15 cellular contexts compared by ENCODE assay signal in genomic region chr6:123953920-123954319, GRCh38.
DNase-seq lines count a peak whose midpoint lies in the region; ATAC-seq and TF ChIP-seq lines count a peak whose summit lies in the region.
"Had no signal": no experiment of that assay in that cellular context is flagged by ENCODE, and none has a peak within 500 bp of the region (broad histone marks: within the 10 kb centered on the region; RNA-seq: fewer than 3 reads in every experiment).

No MANE protein-coding gene starts in this region.

- DNase-seq in heart left ventricle: peak in 1 of 5 donors; percentile 32
- no peak for DNase-seq in right atrium auricular region (ENCODE audit: low spot score)
- DNase-seq in NCI-H774 (lab: John Stamatoyannopoulos, UW): peak; percentile 45
- peak; percentile 81 for DNase-seq in islet precursor cell
- no peak for DNase-seq in smooth muscle cell (lab: John Stamatoyannopoulos, UW; ENCODE audit: unreplicated experiment)
- DNase-seq in AG20443 (ENCODE audit: low spot score): no peak
- DNase-seq: DMS 273 treated with DMSO at 0.1 percent for 48 hours, EL, HCEC 1CT, KBM-7, NCI-H1092 treated with DMSO at 0.1 percent for 48 hours, NCI-H187, NCI-H2171 treated with DMSO at 0.1 percent for 48 hours had no signal

- no peak overlapping the region for H3K27ac ChIP-seq in heart left ventricle
- H3K27ac ChIP-seq in right atrium auricular region: no peak overlapping the region
- H3K27ac ChIP-seq in smooth muscle cell (ENCODE audit: low read depth): no peak overlapping the region
- H3K27ac ChIP-seq: BLaER1 had no signal

- H3K27me3 ChIP-seq in heart left ventricle (no peaks in the 10 kb centered on the region), right atrium auricular region (no peaks in the 10 kb centered on the region), smooth muscle cell (ENCODE audit: low read depth) (peaks cover 6% of the 10 kb centered on the region)
- H3K27me3 ChIP-seq: BLaER1 had no signal

- TF ChIP-seq POLR2A in heart left ventricle (IDR thresholded peaks at IDR 0.05): no peak

- no peak overlapping the region for H3K9ac ChIP-seq in smooth muscle cell (ENCODE audit: low read depth)
- H3K9ac ChIP-seq: BLaER1 had no signal

- H3K4me1 ChIP-seq in heart left ventricle (no peaks in the 10 kb centered on the region), right atrium auricular region (no peaks in the 10 kb centered on the region), smooth muscle cell (ENCODE audit: low read depth) (no peaks in the 10 kb centered on the region)
- H3K4me1 ChIP-seq: BLaER1 had no signal

- H3K79me2 ChIP-seq in smooth muscle cell (ENCODE audit: low read depth): no peaks in the 10 kb centered on the region

- no peak overlapping the region for H2AFZ ChIP-seq in smooth muscle cell (ENCODE audit: low read depth)

- H4K20me1 ChIP-seq in smooth muscle cell (ENCODE audit: low read depth): no peaks in the 10 kb centered on the region
- H4K20me1 ChIP-seq: BLaER1 had no signal

- TF ChIP-seq CTCF in heart left ventricle (IDR thresholded peaks at IDR 0.05) (no peak), right atrium auricular region (IDR thresholded peaks at IDR 0.05) (no peak), smooth muscle cell (IDR thresholded peaks at IDR 0.05; ENCODE audit: borderline replicate concordance, insufficient read depth, poor library complexity, severe bottlenecking) (no peak)

- intact Hi-C loops in heart left ventricle (cut with DNase I): no loop called here

- H3K9me3 ChIP-seq in heart left ventricle (peaks cover 0 to 36% (median 7%) of the 10 kb centered on the region in 12 donors), right atrium auricular region (peaks cover 0 to 22% of the 10 kb centered on the region in 2 donors), smooth muscle cell (replicated peaks; ENCODE audit: low read depth) (no peaks in the 10 kb centered on the region)

- 79 to 90% (median 83%) methylated on average over 4 of the region's 4 CpGs for WGBS in heart left ventricle, 4 donors
- 86% methylated on average over 4 of the region's 4 CpGs for WGBS in smooth muscle cell (ENCODE audit: low lambda C conversion rate)

- no peak overlapping the region for H3K4me2 ChIP-seq in smooth muscle cell
- H3K4me2 ChIP-seq: BLaER1 had no signal

- H3K36me3 ChIP-seq in heart left ventricle (no peaks in the 10 kb centered on the region), right atrium auricular region (no peaks in the 10 kb centered on the region), smooth muscle cell (ENCODE audit: low read depth) (no peaks in the 10 kb centered on the region)
- H3K36me3 ChIP-seq: BLaER1 had no signal

- no peak overlapping the region for H3K4me3 ChIP-seq in heart left ventricle
- H3K4me3 ChIP-seq in right atrium auricular region: no peak overlapping the region
- H3K4me3 ChIP-seq in smooth muscle cell: no peak overlapping the region
- H3K4me3 ChIP-seq: BLaER1 had no signal

- H3F3A ChIP-seq in smooth muscle cell (ENCODE audit: low read depth): no peaks in the 10 kb centered on the region

- peak in 3 of 4 donors; percentile 34 to 86 (median 41) for ATAC-seq in heart left ventricle
- no peak for ATAC-seq in GM18511 (IDR thresholded peaks at IDR 0.05; ENCODE audit: unreplicated experiment)

Comparison
In these comparisons a context has a peak if more than half of its experiments do, and no peak if none do; other contexts are left out.
1. DNase-seq: peak in NCI-H774 (single experiment) and islet precursor cell (single experiment); none in right atrium auricular region (single experiment), smooth muscle cell (single experiment) and AG20443 (single experiment).